In the genomic region with DNA sequence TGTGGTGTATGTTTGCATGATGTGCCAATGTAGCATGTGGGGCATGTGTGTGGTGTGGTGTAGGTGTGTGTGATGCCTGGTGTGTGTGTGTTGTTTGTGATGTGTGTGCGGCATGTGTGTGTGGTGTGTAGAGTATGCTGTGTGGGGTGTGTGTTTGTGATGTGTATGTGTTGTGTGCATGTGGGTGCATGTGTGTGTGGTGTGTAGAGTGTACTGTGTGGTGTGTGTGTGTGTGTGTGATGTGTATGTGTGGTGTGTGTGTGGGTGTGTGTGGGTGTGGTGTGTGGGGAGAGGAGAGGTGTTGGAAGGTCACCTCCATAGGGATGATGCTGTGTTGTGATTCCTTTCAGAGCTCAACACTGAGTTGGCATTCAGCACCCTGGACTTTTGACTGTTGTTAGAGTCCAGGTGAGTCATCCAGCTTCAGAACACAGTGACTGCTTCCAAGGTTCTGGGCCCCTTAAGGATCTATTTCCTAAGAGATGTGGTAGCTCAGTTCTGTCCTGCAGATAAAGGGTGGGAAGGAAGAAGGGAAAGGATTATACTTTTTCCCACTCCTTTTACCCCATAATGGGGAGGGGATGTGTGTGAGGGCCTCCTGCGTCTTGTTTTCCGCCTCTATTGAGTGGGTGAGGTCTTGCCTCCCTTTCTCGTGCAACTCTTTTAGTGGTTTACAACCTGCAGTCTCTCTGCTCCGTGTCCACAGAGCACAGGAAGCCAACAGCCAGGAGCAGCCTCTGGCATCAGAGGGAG, we compare ENCODE assay signal across 13 cellular contexts. TPM values are rescaled to one million over a fixed set of nuclear protein-coding genes. Genes with fewer than 3 reads are reported as not detected.
DNase-seq lines count a peak whose midpoint lies in the region; ATAC-seq and TF ChIP-seq lines count a peak whose summit lies in the region.
"Had no signal": no experiment of that assay in that cellular context is flagged by ENCODE, and none has a peak within 500 bp of the region (broad histone marks: within the 10 kb centered on the region; RNA-seq: fewer than 3 reads in every experiment).

No MANE protein-coding gene starts in this region.

- H3K4me1 Mint-ChIP-seq in Calu3 (ENCODE audit: low read depth, unreplicated experiment) (no peaks in the 10 kb centered on the region), osteocyte (ENCODE audit: unreplicated experiment) (no peaks in the 10 kb centered on the region)
- H3K4me1 Mint-ChIP-seq: WTC11 had no signal

- BruUV-seq in Calu3 (replicated peaks; lab: Mats Ljungman, UMichigan), result no TSS peak

- H3K27ac Mint-ChIP-seq in Calu3 (ENCODE audit: unreplicated experiment), result no peak overlapping the region
- H3K27ac Mint-ChIP-seq in osteocyte (ENCODE audit: unreplicated experiment), result no peak overlapping the region
- H3K27ac Mint-ChIP-seq: WTC11 had no signal

- H3K4me3 Mint-ChIP-seq in Calu3 (ENCODE audit: low read depth, unreplicated experiment) (no peak overlapping the region), osteocyte (ENCODE audit: unreplicated experiment) (no peak overlapping the region)
- H3K4me3 Mint-ChIP-seq: WTC11 had no signal

- CTCF ChIA-PET in Calu3 (lab: Charles Lee), result interaction anchor here (0.6 kb wide), 1 partner anchor 45 kb away, joined by 3 read pairs; no protein-coding TSS in a partner anchor

- TF ChIP-seq CTCF in Calu3 (IDR thresholded peaks at IDR 0.05; ENCODE audit: unreplicated experiment) (no peak), choroid plexus epithelial cell (conservative IDR thresholded peaks at IDR 0.05; ENCODE audit: low read depth, low read length) (no peak), omental fat pad (IDR thresholded peaks at IDR 0.05) (no peak), osteocyte (IDR thresholded peaks at IDR 0.05) (no peak)

- DNase-seq in Calu3, result peak; percentile 28
- peak; percentile 75 for DNase-seq in HuH-7.5 (ENCODE audit: low spot score)
- peak; percentile 63 for DNase-seq in choroid plexus epithelial cell (ENCODE audit: low read depth)
- no peak for DNase-seq in omental fat pad (ENCODE audit: low spot score)
- DNase-seq in osteocyte (ENCODE audit: extremely low spot score, unreplicated experiment), result no peak
- DNase-seq in cortex of kidney (lab: John Stamatoyannopoulos, UW), result no peak
- no peak for DNase-seq in mesenteric fat pad (ENCODE audit: low spot score)
- no peak for DNase-seq in EL
- DNase-seq: DMS79, NCI-H2029 had no signal

- H3K9me3 Mint-ChIP-seq in Calu3 (ENCODE audit: low read depth, unreplicated experiment) (peaks cover under 1% of the 10 kb centered on the region), osteocyte (ENCODE audit: unreplicated experiment) (no peaks in the 10 kb centered on the region)
- H3K9me3 Mint-ChIP-seq: WTC11 had no signal

- ATAC-seq in omental fat pad (ENCODE audit: low FRiP score), result peak; percentile 62
- ATAC-seq: WTC11 had no signal

- no peak overlapping the region for H3K4me3 ChIP-seq in choroid plexus epithelial cell (ENCODE audit: low read depth, low read length)
- H3K4me3 ChIP-seq: tibial artery had no signal

- no peaks in the 10 kb centered on the region for H3K36me3 Mint-ChIP-seq in Calu3 (ENCODE audit: insufficient read depth, unreplicated experiment)
- H3K36me3 Mint-ChIP-seq in osteocyte (ENCODE audit: unreplicated experiment), result no peaks in the 10 kb centered on the region
- H3K36me3 Mint-ChIP-seq: WTC11 had no signal

- intact Hi-C loops in Calu3 (cut with micrococcal nuclease; ENCODE audit: unreplicated experiment), result no loop called here

- H3K27me3 Mint-ChIP-seq in Calu3 (ENCODE audit: unreplicated experiment) (peaks cover 4% of the 10 kb centered on the region), osteocyte (ENCODE audit: unreplicated experiment) (peaks cover 10% of the 10 kb centered on the region)

RNA-seq across cellular contexts. Expression of a gene that starts 47.6 kb away (rescaled TPM):
- total RNA-seq in Calu3 (2022) (6.5 and 8.2 TPM in 2 replicates), omental fat pad (10 to 100 TPM; 17.2 to 50.1 (median 33.9) TPM), osteocyte (2.3 and 2.4 TPM in 2 replicates), mesenteric fat pad (29.5 TPM)
- total RNA-seq: HT1080 had no signal

Comparison
In these comparisons a context has a peak if more than half of its experiments do, and no peak if none do; other contexts are left out.
1. DNase-seq: peak in Calu3 (single experiment), HuH-7.5 (single experiment) and choroid plexus epithelial cell (single experiment); none in omental fat pad (single experiment), osteocyte (single experiment), cortex of kidney (single experiment), mesenteric fat pad (single experiment) and EL (single experiment).